8 cellular contexts compared by ENCODE assay signal in genomic region chr9:26656003-26656940, GRCh38.
DNase-seq lines count a peak whose midpoint lies in the region; ATAC-seq and TF ChIP-seq lines count a peak whose summit lies in the region.

No MANE protein-coding gene starts in this region.

- H3K9me3 ChIP-seq in HUES6 (ENCODE audit: control insufficient read depth, insufficient read depth, low read depth, low read length), result peaks cover 6% of the 10 kb centered on the region; the same call in 1 of the 2 replicates

- H3K4me3 ChIP-seq in HUES6 (ENCODE audit: low read depth, low read length), result peak overlapping the region; percentile 17; the same call in 1 of the 2 replicates

- DNase-seq in EH (ENCODE audit: low read depth) (peak; percentile 32), kidney glomerular epithelial cell (lab: John Stamatoyannopoulos, UW) (peak; percentile 32), SIG-M5 (lab: John Stamatoyannopoulos, UW) (no peak), Right ventricle myocardium inferior (ENCODE audit: missing footprints) (no peak), OCI-M2 (lab: John Stamatoyannopoulos, UW; ENCODE audit: unreplicated experiment) (no peak)

- intact Hi-C loops in Right ventricle myocardium inferior (cut with DNase I), result no loop called here

- H3K4me1 ChIP-seq in HUES6 (ENCODE audit: control insufficient read depth, insufficient read depth, low read length), result peaks cover 3% of the 10 kb centered on the region; the same call in 1 of the 2 replicates

- peak; percentile 82 for TF ChIP-seq CTCF in VCaP (conservative IDR thresholded peaks at IDR 0.05)

- no peak overlapping the region for H3K27ac ChIP-seq in HUES6 (ENCODE audit: low read depth, low read length)
- no peak overlapping the region for H3K27ac ChIP-seq in VCaP

- no peaks in the 10 kb centered on the region for H3K27me3 ChIP-seq in HUES6 (ENCODE audit: control insufficient read depth, insufficient read depth, low read length)

- no peak for ATAC-seq in GM18907 (IDR thresholded peaks at IDR 0.05; ENCODE audit: unreplicated experiment)
- ATAC-seq in Right ventricle myocardium inferior, result no peak

- H3K36me3 ChIP-seq in HUES6 (ENCODE audit: control insufficient read depth, insufficient read depth, low read length), result no peaks in the 10 kb centered on the region

- H3K9ac ChIP-seq in HUES6 (ENCODE audit: low read length), result no peak overlapping the region

Comparison
In these comparisons a context has a peak if more than half of its experiments do, and no peak if none do; other contexts are left out.
1. DNase-seq: peak in EH (single experiment) and kidney glomerular epithelial cell (single experiment); none in SIG-M5 (single experiment), Right ventricle myocardium inferior (single experiment) and OCI-M2 (single experiment).